ENCODE assay signal across 29 cellular contexts in the genomic region with DNA sequence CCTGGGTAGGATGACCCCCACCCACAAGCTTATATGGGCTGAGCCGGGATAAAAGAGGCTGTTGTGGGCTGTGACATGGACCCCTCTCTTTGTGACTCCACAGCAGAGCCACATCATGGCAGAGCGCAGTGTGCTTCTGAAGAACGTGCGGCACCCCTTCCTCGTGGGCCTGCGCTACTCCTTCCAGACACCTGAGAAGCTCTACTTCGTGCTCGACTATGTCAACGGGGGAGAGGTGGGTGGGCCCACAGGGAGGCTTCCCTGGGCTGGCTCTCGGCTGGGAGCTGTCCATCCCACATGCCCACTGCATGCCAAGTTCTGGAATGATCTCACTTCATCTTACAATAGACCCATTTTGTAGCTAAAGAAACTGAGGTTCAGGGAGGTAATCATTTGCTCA. TPM values are rescaled to one million over a fixed set of nuclear protein-coding genes. Genes with fewer than 3 reads are reported as not detected.
A peak's percentile ranks its signal among the peaks of the same experiment; 100 is the strongest.
DNase-seq lines count a peak whose midpoint lies in the region; ATAC-seq, FAIRE-seq and TF ChIP-seq lines count a peak whose summit lies in the region.
"Had no signal": no experiment of that assay in that cellular context is flagged by ENCODE, and none has a peak within 500 bp of the region (broad histone marks: within the 10 kb centered on the region; RNA-seq: fewer than 3 reads in every experiment).

No MANE protein-coding gene starts in this region.

- WGBS in heart right ventricle, 2 donors, result 90 to 92% methylated on average over 10 of the region's 10 CpGs
- WGBS in K562 (ENCODE audit: insufficient coverage, low coverage, missing lambda C conversion rate), result 51% methylated on average over 10 of the region's 10 CpGs
- 89 to 100% (median 95%) methylated on average over 1 to 10 of the region's 10 CpGs for WGBS in spleen, 5 donors

- POLR2A ChIA-PET in K562 (lab: Yijun Ruan, JAX), result interaction anchor here (0.5 to 4.1 kb wide), 8 partner anchors 10 to 137 kb away, joined by 3 to 24 read pairs (median 4); a partner anchor contains a TSS

- FAIRE-seq in K562 (lab: Jason Lieb, UNC) (no peak), kidney (lab: Jason Lieb, UNC) (no peak)
- FAIRE-seq: A549, GM12878, GM12892, GM18507 had no signal

- no peaks in the 10 kb centered on the region for H3K27me3 Mint-ChIP-seq in stimulated activated naive B cell treated with anti-CD40 and anti-IgM and Interleukin-4, amounts not matched to agents 10 μg/mL and 1 μg/mL and 100 μg/mL, for 72 hours
- H3K27me3 Mint-ChIP-seq: CD4-positive, alpha-beta memory T cell; CD4-positive, CD25-positive, alpha-beta regulatory T cell had no signal

- H3K27me3 ChIP-seq in heart right ventricle (no peaks in the 10 kb centered on the region), K562 (ENCODE audit: control insufficient read depth in 2 of 2, insufficient read depth in 2 of 2, low read length in 2 of 2) (no peaks in the 10 kb centered on the region), spleen (replicated peaks in 1 of 7) (no peaks in the 10 kb centered on the region)
- H3K27me3 ChIP-seq: BE2C, BLaER1 had no signal

- no peak overlapping the region for H2AFZ ChIP-seq in K562 (ENCODE audit: low read depth, low read length)

- H4K20me1 ChIP-seq in K562 (replicated peaks; ENCODE audit: control insufficient read depth, insufficient read depth, low read length), result no peaks in the 10 kb centered on the region
- H4K20me1 ChIP-seq: BLaER1 had no signal

- no peak overlapping the region for H3K4me3 Mint-ChIP-seq in stimulated activated naive B cell treated with anti-CD40 and anti-IgM and Interleukin-4, amounts not matched to agents 10 μg/mL and 1 μg/mL and 100 μg/mL, for 72 hours
- H3K4me3 Mint-ChIP-seq: CD14-positive monocyte; CD4-positive, alpha-beta memory T cell; CD4-positive, CD25-positive, alpha-beta regulatory T cell had no signal

- DNase-seq in cardiac septum (ENCODE audit: low spot score) (peak; percentile 12), heart right ventricle (no peak), K562 (ENCODE audit: extremely low read depth in 1 of 4, low spot score in 3 of 4) (no peak), kidney (peak; percentile 39), spleen (peak; percentile 54)
- DNase-seq in stimulated activated naive B cell treated with anti-CD40 and anti-IgM and Interleukin-4, amounts not matched to agents 10 μg/mL and 1 μg/mL and 100 μg/mL, for 72 hours, result no peak
- DNase-seq: ACHN; BE2C; C1 segment of cervical spinal cord; CD4-positive, alpha-beta memory T cell; CD4-positive, CD25-positive, alpha-beta regulatory T cell; CD8-positive, alpha-beta memory T cell; COR-L47; DMS 273 treated with DMSO at 0.1 percent for 48 hours; DMS153; DMS53; DMS79; DND-41; EL; GDM1 had no signal

- H3K27ac ChIP-seq in heart right ventricle (no peak overlapping the region), K562 (ENCODE audit: extremely low read depth, low read depth, low read length) (no peak overlapping the region), kidney (ENCODE audit: low read depth in 2 of 2, low read length in 2 of 2) (no peak overlapping the region), spleen (no peak overlapping the region)
- H3K27ac ChIP-seq: 22Rv1, A549, BLaER1 had no signal

- no peak overlapping the region for H3K4me2 ChIP-seq in K562 (ENCODE audit: insufficient read depth, low read length)
- H3K4me2 ChIP-seq: A549, BLaER1 had no signal

- H3K79me2 ChIP-seq in K562 (ENCODE audit: control insufficient read depth, insufficient read depth, low read length), result no peaks in the 10 kb centered on the region

- TF ChIP-seq EP300 in K562 (IDR thresholded peaks at IDR 0.05; ENCODE audit: low read length), result no peak

- no peak overlapping the region for H3K9ac ChIP-seq in K562 (ENCODE audit: insufficient read depth in 1 of 2, low read depth in 2 of 2, low read length in 2 of 2)
- H3K9ac ChIP-seq in kidney (ENCODE audit: low read length in 2 of 2), result no peak overlapping the region
- H3K9ac ChIP-seq: BLaER1 had no signal

- ATAC-seq in heart right ventricle (no peak), K562 (no peak), HG02642 (IDR thresholded peaks at IDR 0.05; ENCODE audit: poor library complexity, unreplicated experiment) (no peak)
- no peak for ATAC-seq in stimulated activated naive B cell treated with anti-CD40 and anti-IgM and Interleukin-4, amounts not matched to agents 10 μg/mL and 1 μg/mL and 100 μg/mL, for 72 hours (replicated peaks)
- ATAC-seq: A549, GM12878 had no signal

- H3K4me1 ChIP-seq in heart right ventricle, result no peaks in the 10 kb centered on the region
- peaks cover 0 to 9% of the 10 kb centered on the region in 2 experiments; a peak in 2 of 5 replicates for H3K4me1 ChIP-seq in K562 (replicated peaks in 1 of 2; ENCODE audit: control insufficient read depth in 2 of 2, insufficient read depth in 2 of 2, low read length in 2 of 2)
- H3K4me1 ChIP-seq in kidney (ENCODE audit: control insufficient read depth in 1 of 2, insufficient read depth in 1 of 2, low read depth in 1 of 2, low read length in 2 of 2), result peaks cover 0 to 2% of the 10 kb centered on the region in 2 donors
- no peaks in the 10 kb centered on the region for H3K4me1 ChIP-seq in spleen
- H3K4me1 ChIP-seq: A549, BE2C, BLaER1 had no signal

- no peak for TF ChIP-seq RAD21 in K562 (CRISPR knock-in tag; conservative IDR thresholded peaks at IDR 0.05 in 1 of 2, IDR thresholded peaks at IDR 0.05 in 1 of 2)

- H3K9me3 Mint-ChIP-seq in stimulated activated naive B cell treated with anti-CD40 and anti-IgM and Interleukin-4, amounts not matched to agents 10 μg/mL and 1 μg/mL and 100 μg/mL, for 72 hours, result no peaks in the 10 kb centered on the region
- H3K9me3 Mint-ChIP-seq: CD14-positive monocyte; CD4-positive, alpha-beta memory T cell; CD4-positive, CD25-positive, alpha-beta regulatory T cell; CD8-positive, alpha-beta memory T cell had no signal

- H3K36me3 ChIP-seq in heart right ventricle (no peaks in the 10 kb centered on the region), K562 (ENCODE audit: control insufficient read depth, insufficient read depth, low read length) (no peaks in the 10 kb centered on the region), kidney (ENCODE audit: control insufficient read depth in 1 of 2, insufficient read depth in 2 of 2, low read length in 2 of 2) (peaks cover 33 to 39% of the 10 kb centered on the region in 2 donors), spleen (no peaks in the 10 kb centered on the region)
- H3K36me3 ChIP-seq: BE2C, BLaER1 had no signal

- CTCF ChIA-PET in K562 (lab: Yijun Ruan, JAX; ENCODE audit: low intra/inter-chr PET ratio), result no interaction called here

- in situ Hi-C loops in K562 (cut with MboI), result no loop called here

- no peak for TF ChIP-seq CTCF in heart right ventricle (IDR thresholded peaks at IDR 0.05)
- TF ChIP-seq CTCF in K562 (IDR thresholded peaks at IDR 0.05 in 2 of 3, conservative IDR thresholded peaks at IDR 0.05 in 1 of 3; ENCODE audit: insufficient read depth in 2 of 3, low read depth in 1 of 3, low read length in 3 of 3), result no peak
- no peak for TF ChIP-seq CTCF in kidney (IDR thresholded peaks at IDR 0.05; ENCODE audit: borderline replicate concordance, extremely low read depth, insufficient read depth)
- TF ChIP-seq CTCF in spleen (IDR thresholded peaks at IDR 0.05 in 8 of 11, conservative IDR thresholded peaks at IDR 0.05 in 3 of 11), result no peak

- no peaks in the 10 kb centered on the region for H3K9me1 ChIP-seq in K562 (ENCODE audit: control insufficient read depth, insufficient read depth, low read length)

- H3K36me3 Mint-ChIP-seq in stimulated activated naive B cell treated with anti-CD40 and anti-IgM and Interleukin-4, amounts not matched to agents 10 μg/mL and 1 μg/mL and 100 μg/mL, for 72 hours, result no peaks in the 10 kb centered on the region
- H3K36me3 Mint-ChIP-seq: CD14-positive monocyte; CD4-positive, alpha-beta memory T cell; CD4-positive, CD25-positive, alpha-beta regulatory T cell had no signal

- H3K27ac Mint-ChIP-seq in stimulated activated naive B cell treated with anti-CD40 and anti-IgM and Interleukin-4, amounts not matched to agents 10 μg/mL and 1 μg/mL and 100 μg/mL, for 72 hours, result no peak overlapping the region
- H3K27ac Mint-ChIP-seq: CD14-positive monocyte; CD4-positive, alpha-beta memory T cell had no signal

- no peaks in the 10 kb centered on the region for H3K9me3 ChIP-seq in heart right ventricle
- H3K9me3 ChIP-seq in K562 (replicated peaks; ENCODE audit: control insufficient read depth, insufficient read depth, low read depth, low read length), result no peaks in the 10 kb centered on the region; the same call in 1 of the 2 replicates
- H3K9me3 ChIP-seq in kidney (ENCODE audit: control insufficient read depth in 1 of 2, low read length in 2 of 2), result no peaks in the 10 kb centered on the region
- no peaks in the 10 kb centered on the region for H3K9me3 ChIP-seq in spleen
- H3K9me3 ChIP-seq: A549, BE2C, BLaER1 had no signal

- no peaks in the 10 kb centered on the region for H3K4me1 Mint-ChIP-seq in stimulated activated naive B cell treated with anti-CD40 and anti-IgM and Interleukin-4, amounts not matched to agents 10 μg/mL and 1 μg/mL and 100 μg/mL, for 72 hours
- H3K4me1 Mint-ChIP-seq: CD4-positive, alpha-beta memory T cell; CD4-positive, CD25-positive, alpha-beta regulatory T cell; CD8-positive, alpha-beta memory T cell had no signal

- no TSS peak for BruUV-seq in K562 (replicated peaks; lab: Mats Ljungman, UMichigan)

- TF ChIP-seq POLR2A in K562 (conservative IDR thresholded peaks at IDR 0.05) (no peak), spleen (IDR thresholded peaks at IDR 0.05) (no peak)

- intact Hi-C loops in cardiac septum (cut with DNase I), result no loop called here
- intact Hi-C loops in heart right ventricle (cut with DNase I), result no loop called here
- intact Hi-C loops in K562 (cut with micrococcal nuclease), result no loop called here
- intact Hi-C loops in kidney (cut with DNase I), result no loop called here
- intact Hi-C loops in spleen (cut with DNase I; ENCODE audit: low total_unique reads), result no loop called here

- H3K4me3 ChIP-seq in heart right ventricle, result no peak overlapping the region
- H3K4me3 ChIP-seq in K562, result no peak overlapping the region
- H3K4me3 ChIP-seq in kidney (ENCODE audit: low read length in 2 of 2), result no peak overlapping the region
- H3K4me3 ChIP-seq in spleen, result no peak overlapping the region
- H3K4me3 ChIP-seq: A549, BLaER1, GM12878 had no signal

RNA-seq across cellular contexts. Expression of a gene that starts 10.5 kb away (rescaled TPM):
- total RNA-seq in cardiac septum (0.70 TPM), heart right ventricle (1 to 10 TPM in 2 of 10 donors, under 1 TPM in 5, not detected in 3; 0.09 to 3.1 (median 0.29) TPM), K562 (2014; rRNA removed) (0.14 and 0.16 TPM in 2 replicates), K562 (2014; rRNA removed; fragmentation: Illumina TruSeq; extraction: Trizol) (0.07 and 0.13 TPM in 2 replicates), K562 (2015; rRNA removed; fragmentation: Illumina TruSeq; extraction: Trizol) (0.11 and 0.15 TPM in 2 replicates), K562 (2021) (0.20 and 0.31 TPM in 2 replicates), kidney (42.9 TPM), spleen (1 to 10 TPM in 5 of 7 donors, under 1 TPM in 2; 0.50 to 3.1 (median 1.2) TPM)
- polyA plus RNA-seq in heart right ventricle (1 to 10 TPM in 1 of 2 donors, under 1 TPM in 1; 0.45 to 1.4 TPM), K562 (2011; rRNA removed) (0.24 and 0.88 TPM in 2 replicates), K562 (2014; fragmentation: Illumina TruSeq; extraction: Trizol) (0.15 TPM in 1 of 2 replicates, not detected in the other), K562 (2014; fragmentation: Nextera tagmentation; extraction: Ambion mirVana) (not detected), K562 (2014; rRNA removed) (0.21 and 0.57 TPM in 2 replicates), kidney (ENCODE audit: insufficient read depth, low read depth, low replicate concordance) (95.1 TPM), spleen (under 1 TPM; 0.54 to 0.65 (median 0.55) TPM)
- 4.3 and 4.4 TPM in 2 replicates for total RNA-seq in K562 (2011; cell fraction: chromatin; rRNA removed; ENCODE audit: low replicate concordance)
- 0.83 and 2.8 TPM in 2 replicates for total RNA-seq in K562 (2011; cell fraction: nucleolus; rRNA removed)
- 4.0 and 6.9 TPM in 2 replicates for total RNA-seq in K562 (2011; cell fraction: nucleoplasm; rRNA removed)
- 0.07 and 0.09 TPM in 2 replicates for polyA plus RNA-seq in K562 (2011; cell fraction: cytosol; rRNA removed)
- polyA plus RNA-seq in K562 (2011; cell fraction: nucleus; rRNA removed), result 2.7 and 3.1 TPM in 2 replicates
- polyA plus RNA-seq in K562 (2012), result 0.10 and 0.62 TPM in 2 replicates
- 0.53 and 1.7 TPM in 2 replicates for polyA minus RNA-seq in K562 (2011; rRNA and poly(A)+ RNA removed)
- polyA minus RNA-seq in K562 (2011; cell fraction: cytosol; rRNA and poly(A)+ RNA removed), result not detected in 2 replicates
- 0.54 and 1.1 TPM in 2 replicates for polyA minus RNA-seq in K562 (2011; cell fraction: nucleus; rRNA and poly(A)+ RNA removed)
- total RNA-seq: A172 had no signal
- polyA plus RNA-seq: CD14-positive monocyte; CD4-positive, alpha-beta memory T cell; CD4-positive, CD25-positive, alpha-beta regulatory T cell; CD8-positive, alpha-beta memory T cell had no signal

RNA-seq across cellular contexts. Expression of a gene that starts 21.5 kb away (rescaled TPM):
- total RNA-seq in cardiac septum, result 10.2 TPM
- total RNA-seq in heart right ventricle, result 1 to 10 TPM; 5.2 to 8.0 (median 6.8) TPM
- 1 to 10 TPM; 8.0 to 8.9 TPM for polyA plus RNA-seq in heart right ventricle
- 11.7 and 21.0 TPM in 2 replicates for total RNA-seq in K562 (2011; cell fraction: chromatin; rRNA removed; ENCODE audit: low replicate concordance)
- total RNA-seq in K562 (2011; cell fraction: nucleolus; rRNA removed), result 5.9 and 7.8 TPM in 2 replicates
- total RNA-seq in K562 (2011; cell fraction: nucleoplasm; rRNA removed), result 4.5 and 10.5 TPM in 2 replicates
- total RNA-seq in K562 (2014; rRNA removed), result 10.9 and 11.0 TPM in 2 replicates
- 22.0 and 22.2 TPM in 2 replicates for total RNA-seq in K562 (2014; rRNA removed; fragmentation: Illumina TruSeq; extraction: Trizol)
- 17.0 and 20.4 TPM in 2 replicates for total RNA-seq in K562 (2015; rRNA removed; fragmentation: Illumina TruSeq; extraction: Trizol)
- total RNA-seq in K562 (2021), result 15.3 and 17.6 TPM in 2 replicates
- polyA plus RNA-seq in K562 (2011; rRNA removed), result 24.9 and 26.8 TPM in 2 replicates
- polyA plus RNA-seq in K562 (2011; cell fraction: cytosol; rRNA removed), result 21.6 and 30.1 TPM in 2 replicates
- polyA plus RNA-seq in K562 (2011; cell fraction: nucleus; rRNA removed), result 10.3 and 16.7 TPM in 2 replicates
- 15.7 and 22.2 TPM in 2 replicates for polyA plus RNA-seq in K562 (2012)
- polyA plus RNA-seq in K562 (2014; fragmentation: Illumina TruSeq; extraction: Trizol), result 20.3 and 20.6 TPM in 2 replicates
- 10 to 100 TPM; 24.4 to 31.4 TPM for polyA plus RNA-seq in K562 (2014; fragmentation: Nextera tagmentation; extraction: Ambion mirVana)
- 16.1 and 16.5 TPM in 2 replicates for polyA plus RNA-seq in K562 (2014; rRNA removed)
- 24.1 and 36.9 TPM in 2 replicates for polyA minus RNA-seq in K562 (2011; rRNA and poly(A)+ RNA removed)
- 6.4 and 8.9 TPM in 2 replicates for polyA minus RNA-seq in K562 (2011; cell fraction: cytosol; rRNA and poly(A)+ RNA removed)
- polyA minus RNA-seq in K562 (2011; cell fraction: nucleus; rRNA and poly(A)+ RNA removed), result 6.7 and 9.0 TPM in 2 replicates
- 35.2 TPM for total RNA-seq in kidney
- 27.0 TPM for polyA plus RNA-seq in kidney (ENCODE audit: insufficient read depth, low read depth, low replicate concordance)
- 10 to 100 TPM; 15.4 to 26.4 (median 23.3) TPM for total RNA-seq in spleen
- polyA plus RNA-seq in spleen, result 10 to 100 TPM; 14.4 to 16.4 (median 15.9) TPM

Comparison
In these comparisons a context has a peak if more than half of its experiments do, and no peak if none do; other contexts are left out.
1. DNase-seq: peak in cardiac septum (single experiment), kidney (single experiment) and spleen (single experiment); none in heart right ventricle (0 of 2), K562 (0 of 4) and stimulated activated naive B cell treated with anti-CD40 and anti-IgM and Interleukin-4, amounts not matched to agents 10 μg/mL and 1 μg/mL and 100 μg/mL, for 72 hours (single experiment).